9 cellular contexts compared by ENCODE assay signal in the genomic region with DNA sequence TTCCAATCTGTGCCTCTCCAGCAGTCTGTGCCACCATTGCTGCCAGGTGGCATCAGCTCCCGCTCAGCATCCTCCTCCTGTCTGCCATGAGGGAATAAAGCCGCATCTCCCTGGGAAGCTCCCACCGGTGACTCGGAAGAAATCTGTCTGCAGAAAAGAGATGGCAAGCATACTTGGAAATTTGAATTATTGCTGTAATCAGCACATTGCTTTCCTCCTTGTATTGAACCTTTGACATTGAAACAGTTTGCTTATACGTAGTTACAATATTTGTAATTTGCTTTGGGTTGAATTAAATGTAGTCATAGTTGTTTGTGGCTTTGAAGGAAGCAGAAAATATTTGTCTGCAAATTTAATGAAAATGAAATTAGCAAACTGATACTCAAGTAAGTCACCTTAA.
"Had no signal": no experiment of that assay in that cellular context is flagged by ENCODE, and none has a peak within 500 bp of the region (broad histone marks: within the 10 kb centered on the region; RNA-seq: fewer than 3 reads in every experiment).

No MANE protein-coding gene starts in this region.

- H3K9me3 Mint-ChIP-seq: HFFc6 had no signal

- H3K4me1 ChIP-seq: HAP-1 had no signal

- H3K4me3 ChIP-seq: GM23248, HAP-1 had no signal

- H3K9ac ChIP-seq: GM23248 had no signal

- H3K27ac ChIP-seq: GM23248, HL-60 had no signal

- H3K27ac Mint-ChIP-seq: HFFc6, IgD-negative memory B cell had no signal

- ATAC-seq: HCT116 had no signal

- H3K27me3 Mint-ChIP-seq: IgD-negative memory B cell had no signal

- DNase-seq: GM23248, GOT3, H7, HFFc6, KBM-7 had no signal

- H3K9me3 ChIP-seq: HAP-1 had no signal

- H3K36me3 ChIP-seq: HAP-1 had no signal

- H3K4me3 Mint-ChIP-seq: HFFc6, IgD-negative memory B cell had no signal

- H2AFZ ChIP-seq: GM23248 had no signal
